10 cellular contexts compared by ENCODE assay signal in genomic region chr3:11185564-11186317, GRCh38. TPM values are rescaled to one million over a fixed set of nuclear protein-coding genes. Genes with fewer than 3 reads are reported as not detected.
DNase-seq lines count a peak whose midpoint lies in the region; ATAC-seq and TF ChIP-seq lines count a peak whose summit lies in the region.
"Had no signal": no experiment of that assay in that cellular context is flagged by ENCODE, and none has a peak within 500 bp of the region (broad histone marks: within the 10 kb centered on the region; RNA-seq: fewer than 3 reads in every experiment).

No MANE protein-coding gene starts in this region.

- no peak for TF ChIP-seq POLR2A in gastroesophageal sphincter (IDR thresholded peaks at IDR 0.05)
- no peak for TF ChIP-seq POLR2A in prostate gland (IDR thresholded peaks at IDR 0.05)

- H3K27ac ChIP-seq in gastroesophageal sphincter (peak overlapping the region in 3 of 4 donors; percentile 71 to 81 (median 73)), prostate gland (no peak overlapping the region)

- H3K9me3 ChIP-seq in gastroesophageal sphincter, result no peaks in the 10 kb centered on the region
- H3K9me3 ChIP-seq in prostate gland, result no peaks in the 10 kb centered on the region
- no peaks in the 10 kb centered on the region for H3K9me3 ChIP-seq in T-helper 17 cell (ENCODE audit: control insufficient read depth, low read length, poor library complexity, severe bottlenecking)

- H3K4me1 ChIP-seq in gastroesophageal sphincter (peaks cover 0 to 32% (median 21%) of the 10 kb centered on the region in 3 donors), prostate gland (replicated peaks) (no peaks in the 10 kb centered on the region)

- intact Hi-C loops in Calu3 (cut with micrococcal nuclease; ENCODE audit: unreplicated experiment) (no loop called here), prostate gland (cut with DNase I) (no loop called here)
- intact Hi-C loops in activated CD4-positive, alpha-beta memory T cell treated with anti-CD3 and anti-CD28 coated beads for 36 hours (cut with micrococcal nuclease), result no loop called here

- DNase-seq in Calu3 (peak; percentile 72), SW480 (ENCODE audit: low spot score) (peak; percentile 63), prostate gland (ENCODE audit: low spot score) (peak; percentile 91), NCI-H2171 (lab: John Stamatoyannopoulos, UW) (no peak), DMS79 treated with DMSO at 0.1 percent for 48 hours (lab: John Stamatoyannopoulos, UW) (no peak), T-helper 17 cell (no peak)
- no peak for DNase-seq in activated CD4-positive, alpha-beta memory T cell treated with anti-CD3 and anti-CD28 coated beads for 36 hours
- DNase-seq: H9, NCI-H748 treated with DMSO at 0.1 percent for 48 hours had no signal

- 27 to 52% methylated on average over 4 to 5 of the region's 13 CpGs for WGBS in gastroesophageal sphincter (ENCODE audit: low coverage in 1 of 2), 2 donors
- 31% methylated on average over 13 of the region's 13 CpGs for WGBS in prostate gland

- no peaks in the 10 kb centered on the region for H3K9me3 Mint-ChIP-seq in Calu3 (ENCODE audit: low read depth, unreplicated experiment)
- no peaks in the 10 kb centered on the region for H3K9me3 Mint-ChIP-seq in activated CD4-positive, alpha-beta memory T cell treated with anti-CD3 and anti-CD28 coated beads for 36 hours
- H3K9me3 Mint-ChIP-seq: H9 had no signal

- no peaks in the 10 kb centered on the region for H3K36me3 ChIP-seq in gastroesophageal sphincter
- H3K36me3 ChIP-seq in prostate gland, result no peaks in the 10 kb centered on the region

- BruUV-seq in Calu3 (replicated peaks; lab: Mats Ljungman, UMichigan), result no TSS peak

- H3K4me3 Mint-ChIP-seq in Calu3 (ENCODE audit: low read depth, unreplicated experiment) (peak overlapping the region; percentile 48), T-helper 17 cell (no peak overlapping the region)
- H3K4me3 Mint-ChIP-seq in activated CD4-positive, alpha-beta memory T cell treated with anti-CD3 and anti-CD28 coated beads for 36 hours, result no peak overlapping the region
- H3K4me3 Mint-ChIP-seq: H9 had no signal

- no peak for TF ChIP-seq CTCF in Calu3 (IDR thresholded peaks at IDR 0.05; ENCODE audit: unreplicated experiment)
- TF ChIP-seq CTCF in gastroesophageal sphincter (IDR thresholded peaks at IDR 0.05), result no peak
- TF ChIP-seq CTCF in prostate gland (IDR thresholded peaks at IDR 0.05), result peak in 1 of 4 experiments; percentile 16

- POLR2A ChIA-PET in activated CD4-positive, alpha-beta memory T cell treated with anti-CD3 and anti-CD28 coated beads for 36 hours (lab: Charles Lee), result no interaction called here

- ATAC-seq in gastroesophageal sphincter (peak; percentile 89), T-helper 17 cell (no peak)

- H3K27me3 Mint-ChIP-seq in Calu3 (ENCODE audit: unreplicated experiment) (no peaks in the 10 kb centered on the region), T-helper 17 cell (peaks cover 34% of the 10 kb centered on the region)
- H3K27me3 Mint-ChIP-seq in activated CD4-positive, alpha-beta memory T cell treated with anti-CD3 and anti-CD28 coated beads for 36 hours, result peaks cover 7% of the 10 kb centered on the region

- no peak for TF ChIP-seq EP300 in gastroesophageal sphincter (IDR thresholded peaks at IDR 0.05)

- H3K36me3 Mint-ChIP-seq in Calu3 (ENCODE audit: insufficient read depth, unreplicated experiment), result no peaks in the 10 kb centered on the region
- H3K36me3 Mint-ChIP-seq in T-helper 17 cell (ENCODE audit: low read depth), result peaks cover 2% of the 10 kb centered on the region
- H3K36me3 Mint-ChIP-seq in activated CD4-positive, alpha-beta memory T cell treated with anti-CD3 and anti-CD28 coated beads for 36 hours, result no peaks in the 10 kb centered on the region

- H3K27ac Mint-ChIP-seq in Calu3 (ENCODE audit: unreplicated experiment) (peak overlapping the region; percentile 83), T-helper 17 cell (no peak overlapping the region)
- H3K27ac Mint-ChIP-seq in activated CD4-positive, alpha-beta memory T cell treated with anti-CD3 and anti-CD28 coated beads for 36 hours, result no peak overlapping the region
- H3K27ac Mint-ChIP-seq: H9 had no signal

- H3K4me3 ChIP-seq in gastroesophageal sphincter (no peak overlapping the region), prostate gland (no peak overlapping the region)

- CTCF ChIA-PET in Calu3 (lab: Charles Lee), result no interaction called here
- CTCF ChIA-PET in activated CD4-positive, alpha-beta memory T cell treated with anti-CD3 and anti-CD28 coated beads for 36 hours (lab: Charles Lee), result no interaction called here

- H3K4me1 Mint-ChIP-seq in Calu3 (ENCODE audit: low read depth, unreplicated experiment), result peaks cover 17% of the 10 kb centered on the region
- H3K4me1 Mint-ChIP-seq in T-helper 17 cell, result no peaks in the 10 kb centered on the region
- no peaks in the 10 kb centered on the region for H3K4me1 Mint-ChIP-seq in activated CD4-positive, alpha-beta memory T cell treated with anti-CD3 and anti-CD28 coated beads for 36 hours (ENCODE audit: low read depth)

- H3K27me3 ChIP-seq in gastroesophageal sphincter (no peaks in the 10 kb centered on the region), prostate gland (replicated peaks; ENCODE audit: insufficient read depth) (no peaks in the 10 kb centered on the region)

RNA-seq across cellular contexts. Expression of gene HRH1, which starts 31.4 kb away (rescaled TPM):
- total RNA-seq in Calu3 (2022), result 9.1 and 9.6 TPM in 2 replicates
- 10 to 100 TPM in 1 of 4 donors, 1 to 10 TPM in 3; 1.6 to 14.4 (median 7.8) TPM for total RNA-seq in gastroesophageal sphincter
- 1 to 10 TPM in 1 of 2 donors, under 1 TPM in 1; 0.50 to 5.9 TPM for total RNA-seq in prostate gland
- not detected for total RNA-seq in T-helper 17 cell
- 1 to 10 TPM; 2.3 to 2.9 TPM for total RNA-seq in activated CD4-positive, alpha-beta memory T cell treated with anti-CD3 and anti-CD28 coated beads for 36 hours

Comparison
In these comparisons a context has a peak if more than half of its experiments do, and no peak if none do; other contexts are left out.
1. DNase-seq: peak in Calu3 (single experiment), SW480 (single experiment) and prostate gland (single experiment); none in NCI-H2171 (single experiment), DMS79 treated with DMSO at 0.1 percent for 48 hours (single experiment), T-helper 17 cell (0 of 3) and activated CD4-positive, alpha-beta memory T cell treated with anti-CD3 and anti-CD28 coated beads for 36 hours (single experiment).
2. H3K27ac ChIP-seq: peak in gastroesophageal sphincter (3 of 4); none in prostate gland (0 of 2).